In genomic region chr2:231927566-231927890, GRCh38 we compare ENCODE assay signal across 21 cellular contexts. TPM values are rescaled to one million over a fixed set of nuclear protein-coding genes. Genes with fewer than 3 reads are reported as not detected.
A peak's percentile ranks its signal among the peaks of the same experiment; 100 is the strongest.
DNase-seq lines count a peak whose midpoint lies in the region; ATAC-seq and TF ChIP-seq lines count a peak whose summit lies in the region.
"Had no signal": no experiment of that assay in that cellular context is flagged by ENCODE, and none has a peak within 500 bp of the region (broad histone marks: within the 10 kb centered on the region; RNA-seq: fewer than 3 reads in every experiment).

No MANE protein-coding gene starts in this region.

- H3K4me3 ChIP-seq in Caco-2 (ENCODE audit: low read depth, low read length) (no peak overlapping the region), HUES64 (ENCODE audit: low read length) (peak overlapping the region; percentile 58; the same call in 1 of the 2 replicates), iPS-15b (ENCODE audit: low read depth, low read length) (peak overlapping the region; percentile 87), osteoblast (ENCODE audit: insufficient read depth, low read length) (no peak overlapping the region), psoas muscle (no peak overlapping the region)
- H3K4me3 ChIP-seq: mucosa of descending colon, SJCRH30 had no signal

- DNase-seq in Caco-2 (no peak), osteoblast (ENCODE audit: insufficient read length, low spot score, missing footprints) (peak; percentile 71), MCF 10A (ENCODE audit: unreplicated experiment) (no peak), psoas muscle (no peak), GM19240 (ENCODE audit: insufficient read length, low spot score) (no peak)
- DNase-seq: activated CD4-positive, CD25-positive, alpha-beta regulatory T cell treated with anti-CD3 and anti-CD28 coated beads, Interleukin-2, amount 50 U/mL, for 72 hours; activated gamma-delta T cell; DMS153; foreskin melanocyte; GF-D8; Kasumi-1; NCI-H2107; NCI-H524 treated with DMSO at 0.1 percent for 48 hours; SJCRH30; stimulated activated CD4-positive, alpha-beta T cell treated with anti-CD3 and anti-CD28 coated beads, Interleukin-4, amount 100 ng/mL, for 1 hour had no signal

- no peak overlapping the region for H3K9ac ChIP-seq in HUES64 (ENCODE audit: low read depth, low read length)
- no peak overlapping the region for H3K9ac ChIP-seq in iPS-15b (ENCODE audit: low read depth, low read length)

- TF ChIP-seq CTCF in Caco-2 (IDR thresholded peaks at IDR 0.05; ENCODE audit: insufficient read depth in 1 of 2, low read depth in 1 of 2, low read length in 1 of 2, severe bottlenecking in 1 of 2, unreplicated experiment in 1 of 2) = no peak
- no peak for TF ChIP-seq CTCF in osteoblast (IDR thresholded peaks at IDR 0.05; ENCODE audit: extremely low read depth, low read depth, low read length)
- TF ChIP-seq CTCF in MCF 10A (IDR thresholded peaks at IDR 0.05; ENCODE audit: unreplicated experiment) = no peak
- no peak for TF ChIP-seq CTCF in psoas muscle (IDR thresholded peaks at IDR 0.05)

- H3K9me3 Mint-ChIP-seq in Caco-2 (ENCODE audit: unreplicated experiment) (no peaks in the 10 kb centered on the region), MCF 10A (ENCODE audit: unreplicated experiment) (no peaks in the 10 kb centered on the region)
- H3K9me3 Mint-ChIP-seq: T-helper 2 cell treated with Interferon-gamma antibody and Interleukin-4, amounts not matched to agents 5 μg/mL and 100 μg/mL, for 36 hours had no signal

- intact Hi-C loops in Caco-2 (cut with micrococcal nuclease; ENCODE audit: unreplicated experiment) (loop anchor here (5.0 kb wide), 2 partner anchors 400 to 510 kb away; no protein-coding TSS in a partner anchor), MCF 10A (cut with micrococcal nuclease) (no loop called here), psoas muscle (cut with DNase I) (loop anchor here in 1 of 2 donors (2.0 to 10.0 kb wide), 3 partner anchors 215 to 587 kb away; no protein-coding TSS in a partner anchor)

- no peaks in the 10 kb centered on the region for H3K9me3 ChIP-seq in Caco-2
- no peaks in the 10 kb centered on the region for H3K9me3 ChIP-seq in HUES64 (ENCODE audit: insufficient read depth, low read depth, low read length)
- no peaks in the 10 kb centered on the region for H3K9me3 ChIP-seq in iPS-15b (ENCODE audit: control insufficient read depth, insufficient read depth, low read length)
- no peaks in the 10 kb centered on the region for H3K9me3 ChIP-seq in osteoblast (ENCODE audit: low read depth, low read length)
- H3K9me3 ChIP-seq in psoas muscle = no peaks in the 10 kb centered on the region
- H3K9me3 ChIP-seq: mucosa of descending colon, SJCRH30 had no signal

- 77% methylated on average over 10 of the region's 10 CpGs for WGBS in HUES64
- 58 to 67% (median 58%) methylated on average over 10 of the region's 10 CpGs for WGBS in psoas muscle, 3 donors

- H3K27me3 Mint-ChIP-seq in Caco-2 (ENCODE audit: insufficient read depth, unreplicated experiment) = peaks cover 11% of the 10 kb centered on the region
- H3K27me3 Mint-ChIP-seq in MCF 10A (ENCODE audit: insufficient read depth, unreplicated experiment) = peaks cover 57% of the 10 kb centered on the region

- H3K4me1 ChIP-seq in Caco-2 (no peaks in the 10 kb centered on the region), HUES64 (ENCODE audit: insufficient read depth, low read length) (peaks cover 3% of the 10 kb centered on the region; the same call in 1 of the 2 replicates), iPS-15b (ENCODE audit: control insufficient read depth, insufficient read depth, low read length) (peaks cover 3% of the 10 kb centered on the region), osteoblast (ENCODE audit: insufficient read depth, low read length) (peaks cover 8% of the 10 kb centered on the region), psoas muscle (peaks cover 22% of the 10 kb centered on the region)

- no peak overlapping the region for H2AFZ ChIP-seq in osteoblast (ENCODE audit: low read length)

- BruUV-seq in Caco-2 (replicated peaks; lab: Mats Ljungman, UMichigan) = no TSS peak
- no TSS peak for BruUV-seq in MCF 10A (replicated peaks; lab: Mats Ljungman, UMichigan)

- no peaks in the 10 kb centered on the region for H3K36me3 Mint-ChIP-seq in Caco-2 (ENCODE audit: insufficient read depth, unreplicated experiment)
- H3K36me3 Mint-ChIP-seq in MCF 10A (ENCODE audit: insufficient read depth, unreplicated experiment) = no peaks in the 10 kb centered on the region

- no peak for ATAC-seq in psoas muscle

- H3K27me3 ChIP-seq in Caco-2 (replicated peaks; ENCODE audit: control insufficient read depth, insufficient read depth, low read length) (no peaks in the 10 kb centered on the region; the same call in 1 of the 2 replicates), HUES64 (ENCODE audit: insufficient read depth, low read length) (peaks cover 63% of the 10 kb centered on the region), iPS-15b (ENCODE audit: control insufficient read depth, insufficient read depth, low read length) (peaks cover 39% of the 10 kb centered on the region), osteoblast (ENCODE audit: insufficient read depth, low read length) (peaks cover 82% of the 10 kb centered on the region), psoas muscle (ENCODE audit: insufficient read depth in 3 of 3, low read length in 2 of 3) (peaks cover 0 to 76% (median 12%) of the 10 kb centered on the region in 3 donors)
- H3K27me3 ChIP-seq: SJCRH30 had no signal

- no peak overlapping the region for H3K27ac Mint-ChIP-seq in Caco-2 (ENCODE audit: unreplicated experiment)
- H3K27ac Mint-ChIP-seq in MCF 10A (ENCODE audit: low read depth, unreplicated experiment) = no peak overlapping the region
- H3K27ac Mint-ChIP-seq: T-helper 2 cell treated with Interferon-gamma antibody and Interleukin-4, amounts not matched to agents 5 μg/mL and 100 μg/mL, for 36 hours had no signal

- no peaks in the 10 kb centered on the region for H3K79me2 ChIP-seq in osteoblast (ENCODE audit: insufficient read depth, low read length)

- H3K36me3 ChIP-seq in Caco-2 (ENCODE audit: control insufficient read depth, insufficient read depth, low read length) (no peaks in the 10 kb centered on the region), HUES64 (ENCODE audit: insufficient read depth, low read length) (no peaks in the 10 kb centered on the region), iPS-15b (ENCODE audit: control insufficient read depth, insufficient read depth, low read length) (no peaks in the 10 kb centered on the region), osteoblast (ENCODE audit: insufficient read depth, low read length) (no peaks in the 10 kb centered on the region), psoas muscle (ENCODE audit: insufficient read depth in 1 of 2, low read depth in 1 of 2) (no peaks in the 10 kb centered on the region)
- H3K36me3 ChIP-seq: SJCRH30 had no signal

- H3K4me1 Mint-ChIP-seq in Caco-2 (ENCODE audit: low read depth, unreplicated experiment) = no peaks in the 10 kb centered on the region
- no peaks in the 10 kb centered on the region for H3K4me1 Mint-ChIP-seq in MCF 10A (ENCODE audit: insufficient read depth, unreplicated experiment)

- POLR2A ChIA-PET in Caco-2 (lab: Charles Lee) (no interaction called here), MCF 10A (lab: Yijun Ruan, JAX) (no interaction called here)

- peak overlapping the region; percentile 65 for H3K4me3 Mint-ChIP-seq in Caco-2 (ENCODE audit: unreplicated experiment)
- H3K4me3 Mint-ChIP-seq in MCF 10A (ENCODE audit: unreplicated experiment) = no peak overlapping the region

- H4K20me1 ChIP-seq in osteoblast (ENCODE audit: insufficient read depth, low read length) = no peaks in the 10 kb centered on the region

- no peak overlapping the region for H3K4me2 ChIP-seq in osteoblast (ENCODE audit: insufficient read depth, low read length)

- CTCF ChIA-PET in Caco-2 (lab: Charles Lee) = no interaction called here
- CTCF ChIA-PET in MCF 10A (lab: Yijun Ruan, JAX) = interaction anchor here (1.1 to 8.9 kb wide), 2 partner anchors 10 to 213 kb away, joined by 3 to 78 read pairs; no protein-coding TSS in a partner anchor

- no peak overlapping the region for H3K27ac ChIP-seq in HUES64 (ENCODE audit: low read depth, low read length)
- H3K27ac ChIP-seq in osteoblast (ENCODE audit: low read depth, low read length) = no peak overlapping the region
- no peak overlapping the region for H3K27ac ChIP-seq in psoas muscle
- H3K27ac ChIP-seq: SJCRH30 had no signal

RNA-seq across cellular contexts. Expression of gene NPPC, which starts 1.3 kb away (rescaled TPM):
- not detected in 2 replicates for total RNA-seq in Caco-2 (2022)
- polyA plus RNA-seq in HUES64 (2013, experiment 1 of 2) = 1.6 TPM
- polyA plus RNA-seq in HUES64 (2013, experiment 2 of 2) = 1.4 TPM
- not detected in 2 replicates for total RNA-seq in osteoblast
- total RNA-seq in MCF 10A (2022) = not detected in 2 replicates
- 1 to 10 TPM in 2 of 4 donors, under 1 TPM in 1, not detected in 1; 0.71 to 1.4 (median 1.1) TPM for total RNA-seq in psoas muscle
- 10 to 100 TPM in 1 of 3 donors, under 1 TPM in 2; 0.29 to 26.9 (median 0.37) TPM for polyA plus RNA-seq in psoas muscle
- total RNA-seq: HT1080, left lobe of liver had no signal

RNA-seq across cellular contexts. Expression of gene DIS3L2, which starts 34.0 kb away (rescaled TPM):
- total RNA-seq in Caco-2 (2022) = 15.5 and 18.0 TPM in 2 replicates
- polyA plus RNA-seq in HUES64 (2013, experiment 1 of 2) = 12.2 TPM
- 13.2 TPM for polyA plus RNA-seq in HUES64 (2013, experiment 2 of 2)
- 21.2 and 28.2 TPM in 2 replicates for total RNA-seq in osteoblast
- 32.6 and 47.4 TPM in 2 replicates for total RNA-seq in MCF 10A (2022)
- 10 to 100 TPM; 14.8 to 20.8 (median 17.2) TPM for total RNA-seq in psoas muscle
- polyA plus RNA-seq in psoas muscle = 10 to 100 TPM; 10.7 to 16.4 (median 12.4) TPM

Comparison
In these comparisons a context has a peak if more than half of its experiments do, and no peak if none do; other contexts are left out.
1. H3K4me3 ChIP-seq: peak in HUES64 (single experiment) and iPS-15b (single experiment); none in Caco-2 (single experiment), osteoblast (single experiment) and psoas muscle (single experiment).